ENCODE assay signal across 25 cellular contexts in the genomic region with DNA sequence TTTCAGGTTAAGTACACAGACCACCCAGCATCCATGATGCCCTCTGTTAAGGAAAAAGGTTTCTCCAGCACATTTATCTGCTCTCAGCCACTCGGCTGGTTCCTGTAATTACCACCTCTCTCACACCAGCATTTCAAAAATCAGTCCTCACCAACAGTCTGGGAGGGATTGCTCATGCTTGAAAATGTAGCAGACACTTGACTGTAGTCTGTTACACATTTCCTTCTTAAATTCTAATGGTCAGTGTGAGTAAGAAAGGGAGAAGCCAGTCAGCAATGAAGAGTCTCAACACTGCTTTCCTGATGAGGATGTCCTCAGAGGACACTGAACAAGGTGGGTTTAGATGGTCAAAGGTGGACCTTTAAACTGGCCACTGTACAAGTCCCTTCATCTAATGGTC. TPM values are rescaled to one million over a fixed set of nuclear protein-coding genes. Genes with fewer than 3 reads are reported as not detected.
DNase-seq lines count a peak whose midpoint lies in the region; ATAC-seq and TF ChIP-seq lines count a peak whose summit lies in the region.
"Had no signal": no experiment of that assay in that cellular context is flagged by ENCODE, and none has a peak within 500 bp of the region (broad histone marks: within the 10 kb centered on the region; RNA-seq: fewer than 3 reads in every experiment).

No MANE protein-coding gene starts in this region.

- ATAC-seq in activated CD8-positive, alpha-beta T cell treated with anti-CD3 and anti-CD28 coated beads, Interleukin-2, amount 10 ng/mL, durations not matched to agents 7 days and 5 days, result no peak
- ATAC-seq in memory B cell (ENCODE audit: low read depth) (no peak), GM18511 (IDR thresholded peaks at IDR 0.05; ENCODE audit: unreplicated experiment) (no peak)
- ATAC-seq: esophagus mucosa had no signal

- peaks cover 54 to 93% (median 86%) of the 10 kb centered on the region in 11 experiments for H3K36me3 ChIP-seq in BLaER1 treated with 17β-estradiol and CSF1 and Interleukin-3, amounts not matched to agents 10 nM and 100 nM

- peak overlapping the region in 2 of 11 experiments; percentile 7 to 22; a peak in 3 of 22 replicates for H3K27ac ChIP-seq in BLaER1 treated with 17β-estradiol and CSF1 and Interleukin-3, amounts not matched to agents 10 nM and 100 nM
- H3K27ac ChIP-seq: hepatocyte, neural progenitor cell, tibial artery had no signal

- no peaks in the 10 kb centered on the region for H3K27me3 Mint-ChIP-seq in activated CD8-positive, alpha-beta T cell treated with anti-CD3 and anti-CD28 coated beads, Interleukin-2, amount 10 ng/mL, durations not matched to agents 7 days and 5 days (ENCODE audit: low read depth)
- no peaks in the 10 kb centered on the region for H3K27me3 Mint-ChIP-seq in memory B cell
- H3K27me3 Mint-ChIP-seq: CD8-positive, alpha-beta memory T cell had no signal

- CTCF ChIA-PET in activated CD8-positive, alpha-beta T cell treated with anti-CD3 and anti-CD28 coated beads, Interleukin-2, amount 10 ng/mL, durations not matched to agents 7 days and 5 days (lab: Charles Lee), result interaction anchor here (1.0 to 11.2 kb wide), 9 partner anchors 13 to 312 kb away, joined by 4 to 213 read pairs (median 12); partner anchors contain the start of genes HSD17B6, PRIM1, PTGES3 and STAT6
- CTCF ChIA-PET in GM10248 (lab: Yijun Ruan, JAX), result interaction anchor here (1.2 to 12.0 kb wide), 10 partner anchors 11 to 240 kb away, joined by 3 to 148 read pairs (median 28); partner anchors contain the start of genes HSD17B6, MYO1A, NEMP1 and STAT6

- H3K4me1 ChIP-seq in BLaER1 treated with 17β-estradiol and CSF1 and Interleukin-3, amounts not matched to agents 10 nM and 100 nM, result peaks cover 25 to 59% (median 42%) of the 10 kb centered on the region in 10 experiments

- H3K9me3 Mint-ChIP-seq in activated CD8-positive, alpha-beta T cell treated with anti-CD3 and anti-CD28 coated beads, Interleukin-2, amount 10 ng/mL, durations not matched to agents 7 days and 5 days (ENCODE audit: insufficient read depth), result no peaks in the 10 kb centered on the region
- H3K9me3 Mint-ChIP-seq in memory B cell, result no peaks in the 10 kb centered on the region
- H3K9me3 Mint-ChIP-seq: activated naive CD4-positive, alpha-beta T cell treated with anti-CD3 and anti-CD28 coated beads for 36 hours; CD8-positive, alpha-beta memory T cell; immature natural killer cell; neural progenitor cell had no signal

- no peak overlapping the region for H3K4me3 Mint-ChIP-seq in activated CD8-positive, alpha-beta T cell treated with anti-CD3 and anti-CD28 coated beads, Interleukin-2, amount 10 ng/mL, durations not matched to agents 7 days and 5 days
- H3K4me3 Mint-ChIP-seq in memory B cell, result no peak overlapping the region
- H3K4me3 Mint-ChIP-seq: activated naive CD4-positive, alpha-beta T cell treated with anti-CD3 and anti-CD28 coated beads for 36 hours; CD8-positive, alpha-beta memory T cell; immature natural killer cell; neural progenitor cell had no signal

- peak overlapping the region in 7 of 11 experiments; percentile 2 to 76 (median 47); a peak in 9 of 22 replicates for H3K4me2 ChIP-seq in BLaER1 treated with 17β-estradiol and CSF1 and Interleukin-3, amounts not matched to agents 10 nM and 100 nM
- H3K4me2 ChIP-seq: hepatocyte, neural progenitor cell had no signal

- no peak for TF ChIP-seq POLR2A in erythroblast (IDR thresholded peaks at IDR 0.05; ENCODE audit: low read length)

- peak; percentile 49 for DNase-seq in AG08395 (ENCODE audit: low spot score)
- no peak for DNase-seq in activated CD8-positive, alpha-beta T cell treated with anti-CD3 and anti-CD28 coated beads, Interleukin-2, amount 10 ng/mL, durations not matched to agents 7 days and 5 days
- DNase-seq in memory B cell (ENCODE audit: low spot score in 2 of 2), result no peak
- no peak for DNase-seq in GM10248 (ENCODE audit: extremely low spot score)
- no peak for DNase-seq in erythroblast (lab: John Stamatoyannopoulos, UW)
- DNase-seq: activated naive CD4-positive, alpha-beta T cell treated with anti-CD3 and anti-CD28 coated beads for 36 hours; CD8-positive, alpha-beta memory T cell; foreskin melanocyte; immature natural killer cell; NCI-H1105; NCI-H2029; NCI-H226; NCI-H774; stimulated activated CD4-positive, alpha-beta T cell treated with anti-CD3 and anti-CD28 coated beads, Interleukin-2, amount 100 ng/mL, for 24 hours; stimulated activated naive CD4-positive, alpha-beta T cell treated with Interleukin-2 at 50 U/mL for 16 hours; T-helper 9 cell; tibial artery had no signal

- no peaks in the 10 kb centered on the region for H3K27me3 ChIP-seq in BLaER1 treated with 17β-estradiol and CSF1 and Interleukin-3, amounts not matched to agents 10 nM and 100 nM
- H3K27me3 ChIP-seq: hepatocyte, neural progenitor cell, tibial artery had no signal

- H3K4me3 ChIP-seq in BLaER1 treated with 17β-estradiol and CSF1 and Interleukin-3, amounts not matched to agents 10 nM and 100 nM, result no peak overlapping the region
- H3K4me3 ChIP-seq: hepatocyte, neural progenitor cell, tibial artery had no signal

- peak overlapping the region; percentile 33 for H3K27ac Mint-ChIP-seq in activated CD8-positive, alpha-beta T cell treated with anti-CD3 and anti-CD28 coated beads, Interleukin-2, amount 10 ng/mL, durations not matched to agents 7 days and 5 days
- H3K27ac Mint-ChIP-seq in memory B cell, result peak overlapping the region; percentile 38
- H3K27ac Mint-ChIP-seq: activated naive CD4-positive, alpha-beta T cell treated with anti-CD3 and anti-CD28 coated beads for 36 hours; neural progenitor cell had no signal

- H4K20me1 ChIP-seq in BLaER1 treated with 17β-estradiol and CSF1 and Interleukin-3, amounts not matched to agents 10 nM and 100 nM, result peaks cover 28 to 100% (median 92%) of the 10 kb centered on the region in 11 experiments; a peak in 21 of 22 replicates

- peak overlapping the region in 7 of 11 experiments; percentile 7 to 40 (median 26); a peak in 6 of 22 replicates for H3K9ac ChIP-seq in BLaER1 treated with 17β-estradiol and CSF1 and Interleukin-3, amounts not matched to agents 10 nM and 100 nM
- H3K9ac ChIP-seq: neural progenitor cell had no signal

- H3K9me3 ChIP-seq in BLaER1 treated with 17β-estradiol and CSF1 and Interleukin-3, amounts not matched to agents 10 nM and 100 nM (replicated peaks in 1 of 11), result no peaks in the 10 kb centered on the region
- H3K9me3 ChIP-seq: tibial artery had no signal

- no peak for TF ChIP-seq CTCF in GM10248 (IDR thresholded peaks at IDR 0.05; ENCODE audit: control extremely low read depth, extremely low read depth, low read depth, missing control alignments)

- peaks cover 48% of the 10 kb centered on the region for H3K4me1 Mint-ChIP-seq in activated CD8-positive, alpha-beta T cell treated with anti-CD3 and anti-CD28 coated beads, Interleukin-2, amount 10 ng/mL, durations not matched to agents 7 days and 5 days (ENCODE audit: low read depth)
- H3K4me1 Mint-ChIP-seq in memory B cell, result peaks cover 40% of the 10 kb centered on the region

- peaks cover 46% of the 10 kb centered on the region for H3K36me3 Mint-ChIP-seq in activated CD8-positive, alpha-beta T cell treated with anti-CD3 and anti-CD28 coated beads, Interleukin-2, amount 10 ng/mL, durations not matched to agents 7 days and 5 days (ENCODE audit: low read depth)
- H3K36me3 Mint-ChIP-seq in memory B cell, result peaks cover 20% of the 10 kb centered on the region

- POLR2A ChIA-PET in activated CD8-positive, alpha-beta T cell treated with anti-CD3 and anti-CD28 coated beads, Interleukin-2, amount 10 ng/mL, durations not matched to agents 7 days and 5 days (lab: Charles Lee), result interaction anchor here (0.6 kb wide), 1 partner anchor 248 kb away, joined by 6 read pairs; the partner anchor contains the start of gene PRIM1
- POLR2A ChIA-PET in GM10248 (lab: Yijun Ruan, JAX), result no interaction called here

RNA-seq across cellular contexts. Expression of gene ZBTB39, which starts 6.0 kb away (rescaled TPM):
- total RNA-seq in activated CD8-positive, alpha-beta T cell treated with anti-CD3 and anti-CD28 coated beads, Interleukin-2, amount 10 ng/mL, durations not matched to agents 7 days and 5 days, result 1 to 10 TPM; 7.7 to 8.2 TPM

RNA-seq across cellular contexts. Expression of gene TAC3, which starts 15.9 kb away (rescaled TPM):
- total RNA-seq in activated CD8-positive, alpha-beta T cell treated with anti-CD3 and anti-CD28 coated beads, Interleukin-2, amount 10 ng/mL, durations not matched to agents 7 days and 5 days, result not detected
- total RNA-seq: CD8-positive, alpha-beta memory T cell; esophagus mucosa; liver; skeletal muscle tissue had no signal

RNA-seq across cellular contexts. Expression of gene RDH16, which starts 43.0 kb away (rescaled TPM):
- total RNA-seq in activated CD8-positive, alpha-beta T cell treated with anti-CD3 and anti-CD28 coated beads, Interleukin-2, amount 10 ng/mL, durations not matched to agents 7 days and 5 days, result under 1 TPM; 0.18 to 0.37 TPM
- total RNA-seq: LHCN-M2 had no signal

RNA-seq across cellular contexts. Expression of gene MYO1A, which starts 49.5 kb away (rescaled TPM):
- total RNA-seq in activated CD8-positive, alpha-beta T cell treated with anti-CD3 and anti-CD28 coated beads, Interleukin-2, amount 10 ng/mL, durations not matched to agents 7 days and 5 days, result 1 to 10 TPM; 1.3 to 1.4 TPM
- total RNA-seq: skeletal muscle tissue had no signal
